16 cellular contexts compared by ENCODE assay signal in the genomic region with DNA sequence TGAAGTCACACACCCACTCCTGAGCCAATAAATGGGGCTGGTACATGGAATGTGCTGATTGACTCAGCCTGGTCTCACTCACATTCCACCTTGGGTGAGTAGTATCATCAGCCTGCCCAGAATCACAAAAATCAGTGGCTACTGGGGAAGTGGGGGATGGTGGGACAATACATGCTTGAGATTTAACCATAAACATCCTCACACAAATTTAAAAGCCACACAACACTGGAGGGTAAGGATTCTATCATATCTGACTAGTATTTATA. TPM values are rescaled to one million over a fixed set of nuclear protein-coding genes. Genes with fewer than 3 reads are reported as not detected.
A peak's percentile ranks its signal among the peaks of the same experiment; 100 is the strongest.
DNase-seq lines count a peak whose midpoint lies in the region; ATAC-seq and TF ChIP-seq lines count a peak whose summit lies in the region.
"Had no signal": no experiment of that assay in that cellular context is flagged by ENCODE, and none has a peak within 500 bp of the region (broad histone marks: within the 10 kb centered on the region; RNA-seq: fewer than 3 reads in every experiment).

No MANE protein-coding gene starts in this region.

- intact Hi-C loops in MCF 10A (cut with micrococcal nuclease): loop anchor here (10.0 kb wide), 1 partner anchor 137 kb away; no protein-coding TSS in a partner anchor
- intact Hi-C loops in breast epithelium (cut with DNase I; ENCODE audit: low total_unique reads): no loop called here

- ATAC-seq in RWPE2 (ENCODE audit: low read depth) (peak; percentile 93), GM19328 (IDR thresholded peaks at IDR 0.05; ENCODE audit: unreplicated experiment) (no peak)
- no peak for ATAC-seq in activated T-cell treated with anti-CD3 and anti-CD28 coated beads, Interleukin-2, amount 50 U/mL, for 72 hours (replicated peaks in 1 of 2)
- ATAC-seq: heart left ventricle had no signal

- DNase-seq in MCF 10A (ENCODE audit: unreplicated experiment): peak; percentile 45
- DNase-seq in breast epithelium (ENCODE audit: low spot score in 2 of 2): no peak
- DNase-seq in RWPE2 (ENCODE audit: low spot score): peak; percentile 61
- DNase-seq in glomerular visceral epithelial cell (ENCODE audit: extremely low spot score): peak; percentile 40
- DNase-seq in type B pancreatic cell (ENCODE audit: extremely low spot score, unreplicated experiment): no peak
- DNase-seq in activated T-cell treated with anti-CD3 and anti-CD28 coated beads, Interleukin-2, amount 50 U/mL, for 72 hours: no peak
- DNase-seq in NCI-H2196 (lab: John Stamatoyannopoulos, UW; ENCODE audit: unreplicated experiment): no peak
- DNase-seq: activated CD4-positive, alpha-beta T cell treated with anti-CD3 and anti-CD28 coated beads, Interleukin-2, amount 10 ng/mL, durations not matched to agents 24 days and 14 days; activated naive CD4-positive, alpha-beta T cell; aorta; heart left ventricle; NCI-H774; nephron progenitor cell; stimulated activated CD4-positive, alpha-beta T cell treated with anti-CD3 and anti-CD28 coated beads, Interleukin-12 subunit alpha, Interleukin-12 subunit beta, amount 100 ng/mL, for 4 hours; tibial artery had no signal

- CTCF ChIA-PET in MCF 10A (lab: Yijun Ruan, JAX): no interaction called here

- H3K36me3 Mint-ChIP-seq in MCF 10A (ENCODE audit: insufficient read depth, unreplicated experiment): no peaks in the 10 kb centered on the region
- peaks cover 4% of the 10 kb centered on the region for H3K36me3 Mint-ChIP-seq in type B pancreatic cell
- peaks cover 2% of the 10 kb centered on the region in 2 donors for H3K36me3 Mint-ChIP-seq in activated T-cell treated with anti-CD3 and anti-CD28 coated beads, Interleukin-2, amount 50 U/mL, for 72 hours (ENCODE audit: insufficient read depth in 2 of 2)

- H3K27me3 ChIP-seq in breast epithelium (peaks cover 0 to 4% of the 10 kb centered on the region in 2 donors), RWPE2 (ENCODE audit: insufficient read depth, poor library complexity, severe bottlenecking) (no peaks in the 10 kb centered on the region)

- H3K27ac Mint-ChIP-seq in MCF 10A (ENCODE audit: low read depth, unreplicated experiment): peak overlapping the region; percentile 84
- H3K27ac Mint-ChIP-seq in type B pancreatic cell: no peak overlapping the region
- H3K27ac Mint-ChIP-seq in activated T-cell treated with anti-CD3 and anti-CD28 coated beads, Interleukin-2, amount 50 U/mL, for 72 hours: no peak overlapping the region
- H3K27ac Mint-ChIP-seq: activated CD4-positive, alpha-beta T cell treated with anti-CD3 and anti-CD28 coated beads, Interleukin-2, amount 10 ng/mL, durations not matched to agents 24 days and 14 days; nephron progenitor cell had no signal

- H3K27me3 Mint-ChIP-seq in MCF 10A (ENCODE audit: insufficient read depth, unreplicated experiment) (no peaks in the 10 kb centered on the region), type B pancreatic cell (peaks cover 32% of the 10 kb centered on the region)
- peaks cover 19% of the 10 kb centered on the region for H3K27me3 Mint-ChIP-seq in activated T-cell treated with anti-CD3 and anti-CD28 coated beads, Interleukin-2, amount 50 U/mL, for 72 hours (ENCODE audit: low read depth)

- POLR2A ChIA-PET in MCF 10A (lab: Yijun Ruan, JAX): interaction anchor here (0.9 kb wide), 1 partner anchor 18 kb away, joined by 3 read pairs; no protein-coding TSS in a partner anchor

- peak overlapping the region; percentile 44 for H3K4me3 Mint-ChIP-seq in MCF 10A (ENCODE audit: unreplicated experiment)
- no peak overlapping the region for H3K4me3 Mint-ChIP-seq in type B pancreatic cell
- no peak overlapping the region for H3K4me3 Mint-ChIP-seq in activated T-cell treated with anti-CD3 and anti-CD28 coated beads, Interleukin-2, amount 50 U/mL, for 72 hours
- H3K4me3 Mint-ChIP-seq: activated CD4-positive, alpha-beta T cell treated with anti-CD3 and anti-CD28 coated beads, Interleukin-2, amount 10 ng/mL, durations not matched to agents 24 days and 14 days; nephron progenitor cell had no signal

- H3K9me3 Mint-ChIP-seq in MCF 10A (ENCODE audit: unreplicated experiment) (no peaks in the 10 kb centered on the region), type B pancreatic cell (peaks cover 5% of the 10 kb centered on the region)
- H3K9me3 Mint-ChIP-seq in activated T-cell treated with anti-CD3 and anti-CD28 coated beads, Interleukin-2, amount 50 U/mL, for 72 hours: peaks cover 0 to 2% of the 10 kb centered on the region in 2 donors
- H3K9me3 Mint-ChIP-seq: activated CD4-positive, alpha-beta T cell treated with anti-CD3 and anti-CD28 coated beads, Interleukin-2, amount 10 ng/mL, durations not matched to agents 24 days and 14 days had no signal

- H3K9me3 ChIP-seq in breast epithelium (no peaks in the 10 kb centered on the region), RWPE2 (ENCODE audit: severe bottlenecking) (no peaks in the 10 kb centered on the region)
- H3K9me3 ChIP-seq: heart left ventricle, tibial artery had no signal

- H3K4me1 Mint-ChIP-seq in MCF 10A (ENCODE audit: insufficient read depth, unreplicated experiment): peaks cover 11% of the 10 kb centered on the region
- H3K4me1 Mint-ChIP-seq in type B pancreatic cell (ENCODE audit: unreplicated experiment): peaks cover 32% of the 10 kb centered on the region
- H3K4me1 Mint-ChIP-seq in activated T-cell treated with anti-CD3 and anti-CD28 coated beads, Interleukin-2, amount 50 U/mL, for 72 hours (ENCODE audit: low read depth): no peaks in the 10 kb centered on the region
- H3K4me1 Mint-ChIP-seq: activated CD4-positive, alpha-beta T cell treated with anti-CD3 and anti-CD28 coated beads, Interleukin-2, amount 10 ng/mL, durations not matched to agents 24 days and 14 days had no signal

- TF ChIP-seq CTCF in MCF 10A (IDR thresholded peaks at IDR 0.05; ENCODE audit: unreplicated experiment) (no peak), breast epithelium (IDR thresholded peaks at IDR 0.05) (no peak), RWPE2 (IDR thresholded peaks at IDR 0.05; ENCODE audit: poor library complexity, severe bottlenecking) (no peak), type B pancreatic cell (conservative IDR thresholded peaks at IDR 0.05) (no peak)

- BruUV-seq in MCF 10A (replicated peaks; lab: Mats Ljungman, UMichigan): no TSS peak

- no peak overlapping the region for H3K4me3 ChIP-seq in breast epithelium
- H3K4me3 ChIP-seq in RWPE2 (ENCODE audit: severe bottlenecking): no peak overlapping the region
- H3K4me3 ChIP-seq: heart left ventricle, tibial artery had no signal

- no peak for TF ChIP-seq POLR2A in breast epithelium (IDR thresholded peaks at IDR 0.05)

- no peaks in the 10 kb centered on the region for H3K36me3 ChIP-seq in breast epithelium
- no peaks in the 10 kb centered on the region for H3K36me3 ChIP-seq in RWPE2 (ENCODE audit: low read depth)
- H3K36me3 ChIP-seq: heart left ventricle, tibial artery had no signal

- H3K4me1 ChIP-seq in breast epithelium (no peaks in the 10 kb centered on the region), RWPE2 (ENCODE audit: insufficient read depth, poor library complexity, severe bottlenecking) (peaks cover 16% of the 10 kb centered on the region)
- H3K4me1 ChIP-seq: tibial artery had no signal

- no peak overlapping the region for H3K27ac ChIP-seq in breast epithelium
- H3K27ac ChIP-seq in RWPE2 (ENCODE audit: poor library complexity, severe bottlenecking): peak overlapping the region; percentile 80
- H3K27ac ChIP-seq: heart left ventricle, tibial artery had no signal

RNA-seq across cellular contexts. Expression of gene IRX6, which starts 26.2 kb away (rescaled TPM):
- not detected in 2 replicates for total RNA-seq in MCF 10A (2022)
- total RNA-seq in breast epithelium: 10 to 100 TPM in 1 of 3 donors, 1 to 10 TPM in 2; 3.1 to 12.8 (median 3.6) TPM
- 0.71 and 1.5 TPM in 2 replicates for total RNA-seq in type B pancreatic cell (ENCODE audit: low replicate concordance)
- not detected for total RNA-seq in activated T-cell treated with anti-CD3 and anti-CD28 coated beads, Interleukin-2, amount 50 U/mL, for 72 hours
- total RNA-seq: activated CD4-positive, alpha-beta T cell treated with anti-CD3 and anti-CD28 coated beads, Interleukin-2, amount 10 ng/mL, durations not matched to agents 24 days and 14 days had no signal

Comparison
In these comparisons a context has a peak if more than half of its experiments do, and no peak if none do; other contexts are left out.
1. DNase-seq: peak in MCF 10A (single experiment), RWPE2 (single experiment) and glomerular visceral epithelial cell (single experiment); none in breast epithelium (0 of 2), type B pancreatic cell (single experiment), activated T-cell treated with anti-CD3 and anti-CD28 coated beads, Interleukin-2, amount 50 U/mL, for 72 hours (0 of 2) and NCI-H2196 (single experiment).